Comparison of ENCODE assay signal across 8 cellular contexts in genomic region chr7:130918129-130919052, GRCh38.
A peak's percentile ranks its signal among the peaks of the same experiment; 100 is the strongest.
DNase-seq lines count a peak whose midpoint lies in the region; ATAC-seq and TF ChIP-seq lines count a peak whose summit lies in the region.

No MANE protein-coding gene starts in this region.

- in situ Hi-C loops in GM13976 (cut with MboI; ENCODE audit: low sequenced_read_pairs, unreplicated experiment): no loop called here

- POLR2A ChIA-PET in Caco-2 (lab: Charles Lee): no interaction called here

- no peak for TF ChIP-seq POLR2A in upper lobe of left lung (IDR thresholded peaks at IDR 0.05)

- BruUV-seq in Caco-2 (replicated peaks; lab: Mats Ljungman, UMichigan): no TSS peak

- H3K4me3 Mint-ChIP-seq in Caco-2 (ENCODE audit: unreplicated experiment): no peak overlapping the region

- H3K4me1 ChIP-seq in left ventricle myocardium inferior (peaks cover 100% of the 10 kb centered on the region), liver (ENCODE audit: control insufficient read depth in 4 of 4, insufficient read depth in 4 of 4, low read length in 3 of 4) (peaks cover 19 to 82% (median 72%) of the 10 kb centered on the region in 4 donors), upper lobe of left lung (peaks cover 66 to 79% (median 74%) of the 10 kb centered on the region in 4 donors), Caco-2 (peaks cover 57% of the 10 kb centered on the region)

- WGBS in liver: 29% methylated on average over 11 of the region's 11 CpGs
- WGBS in upper lobe of left lung, 2 donors: 86 to 88% methylated on average over 11 of the region's 11 CpGs

- H3K36me3 Mint-ChIP-seq in activated naive CD4-positive, alpha-beta T cell treated with anti-CD3 and anti-CD28 coated beads, Interleukin-2, amount 50 U/mL, for 72 hours: peaks cover 22 to 34% of the 10 kb centered on the region in 2 donors
- no peaks in the 10 kb centered on the region for H3K36me3 Mint-ChIP-seq in Caco-2 (ENCODE audit: insufficient read depth, unreplicated experiment)

- peaks cover 21% of the 10 kb centered on the region for H3K4me1 Mint-ChIP-seq in Caco-2 (ENCODE audit: low read depth, unreplicated experiment)

- no peak for TF ChIP-seq RAD21 in liver (IDR thresholded peaks at IDR 0.05)

- H3K4me3 ChIP-seq in left ventricle myocardium inferior: no peak overlapping the region
- no peak overlapping the region for H3K4me3 ChIP-seq in liver (ENCODE audit: low read depth in 1 of 3, low read length in 3 of 3)
- no peak overlapping the region for H3K4me3 ChIP-seq in upper lobe of left lung
- no peak overlapping the region for H3K4me3 ChIP-seq in Caco-2 (ENCODE audit: low read depth, low read length)

- peak overlapping the region in 1 of 2 donors; percentile 47 for H3K9ac ChIP-seq in liver (ENCODE audit: low read depth in 1 of 2, low read length in 2 of 2)

- CTCF ChIA-PET in Caco-2 (lab: Charles Lee): interaction anchor here (1.4 kb wide), 1 partner anchor 22 kb away, joined by 5 read pairs; no protein-coding TSS in a partner anchor

- no peaks in the 10 kb centered on the region for H3K27me3 Mint-ChIP-seq in Caco-2 (ENCODE audit: insufficient read depth, unreplicated experiment)

- DNase-seq in left ventricle myocardium inferior: no peak
- no peak for DNase-seq in left ventricle myocardium superior
- DNase-seq in activated naive CD4-positive, alpha-beta T cell treated with anti-CD3 and anti-CD28 coated beads, Interleukin-2, amount 50 U/mL, for 72 hours (ENCODE audit: low spot score in 2 of 2): peak in 1 of 2 donors; percentile 39
- DNase-seq in upper lobe of left lung: no peak
- DNase-seq in Caco-2: no peak
- DNase-seq in GM13976 (ENCODE audit: low spot score): no peak

- no peak for TF ChIP-seq CTCF in left ventricle myocardium inferior (IDR thresholded peaks at IDR 0.05; ENCODE audit: borderline replicate concordance)
- TF ChIP-seq CTCF in liver (IDR thresholded peaks at IDR 0.05; ENCODE audit: low read depth, low read length, missing input control): no peak
- no peak for TF ChIP-seq CTCF in upper lobe of left lung (IDR thresholded peaks at IDR 0.05)
- no peak for TF ChIP-seq CTCF in Caco-2 (IDR thresholded peaks at IDR 0.05; ENCODE audit: insufficient read depth in 1 of 2, low read depth in 1 of 2, low read length in 1 of 2, severe bottlenecking in 1 of 2, unreplicated experiment in 1 of 2)
- TF ChIP-seq CTCF in GM13976 (IDR thresholded peaks at IDR 0.05; ENCODE audit: borderline replicate concordance, control extremely low read depth, extremely low read depth, insufficient read depth, missing control alignments): no peak

- no peak for TF ChIP-seq EP300 in upper lobe of left lung (IDR thresholded peaks at IDR 0.05)

- H3K27me3 ChIP-seq in left ventricle myocardium inferior (ENCODE audit: low read depth) (no peaks in the 10 kb centered on the region), liver (ENCODE audit: control insufficient read depth in 4 of 4, insufficient read depth in 4 of 4, low read length in 3 of 4) (no peaks in the 10 kb centered on the region), upper lobe of left lung (no peaks in the 10 kb centered on the region), Caco-2 (replicated peaks; ENCODE audit: control insufficient read depth, insufficient read depth, low read length) (no peaks in the 10 kb centered on the region)

- intact Hi-C loops in left ventricle myocardium inferior (cut with micrococcal nuclease): no loop called here
- intact Hi-C loops in left ventricle myocardium superior (cut with micrococcal nuclease): no loop called here
- intact Hi-C loops in Caco-2 (cut with micrococcal nuclease; ENCODE audit: unreplicated experiment): no loop called here

- no peaks in the 10 kb centered on the region for H3K9me3 Mint-ChIP-seq in activated naive CD4-positive, alpha-beta T cell treated with anti-CD3 and anti-CD28 coated beads, Interleukin-2, amount 50 U/mL, for 72 hours
- no peaks in the 10 kb centered on the region for H3K9me3 Mint-ChIP-seq in Caco-2 (ENCODE audit: unreplicated experiment)

- H3K27ac Mint-ChIP-seq in activated naive CD4-positive, alpha-beta T cell treated with anti-CD3 and anti-CD28 coated beads, Interleukin-2, amount 50 U/mL, for 72 hours: peak overlapping the region; percentile 91 to 98
- no peak overlapping the region for H3K27ac Mint-ChIP-seq in Caco-2 (ENCODE audit: unreplicated experiment)

- no peak for ATAC-seq in left ventricle myocardium superior
- ATAC-seq in activated naive CD4-positive, alpha-beta T cell treated with anti-CD3 and anti-CD28 coated beads, Interleukin-2, amount 50 U/mL, for 72 hours: peak; percentile 63 to 64
- ATAC-seq in upper lobe of left lung (ENCODE audit: low FRiP score in 2 of 2): no peak
- ATAC-seq in HG03108 (IDR thresholded peaks at IDR 0.05; ENCODE audit: unreplicated experiment): no peak

- no peaks in the 10 kb centered on the region for H3K9me3 ChIP-seq in left ventricle myocardium inferior (replicated peaks)
- H3K9me3 ChIP-seq in liver (ENCODE audit: control insufficient read depth in 4 of 4, low read length in 3 of 4): no peaks in the 10 kb centered on the region
- H3K9me3 ChIP-seq in upper lobe of left lung: no peaks in the 10 kb centered on the region
- no peaks in the 10 kb centered on the region for H3K9me3 ChIP-seq in Caco-2

- H3K36me3 ChIP-seq in left ventricle myocardium inferior (no peaks in the 10 kb centered on the region), liver (ENCODE audit: control insufficient read depth in 4 of 4, insufficient read depth in 3 of 4, low read depth in 1 of 4, low read length in 3 of 4) (peaks cover 0 to 3% (median 0%) of the 10 kb centered on the region in 4 donors), upper lobe of left lung (peaks cover 0 to 11% (median 3%) of the 10 kb centered on the region in 4 donors), Caco-2 (ENCODE audit: control insufficient read depth, insufficient read depth, low read length) (no peaks in the 10 kb centered on the region)

- peak overlapping the region; percentile 92 for H3K27ac ChIP-seq in left ventricle myocardium inferior (replicated peaks)
- H3K27ac ChIP-seq in liver (ENCODE audit: low read depth in 1 of 2, low read length in 2 of 2): peak overlapping the region; percentile 58 to 66
- H3K27ac ChIP-seq in upper lobe of left lung: peak overlapping the region; percentile 1 to 23 (median 7)

TF ChIP-seq in liver, 16 proteins besides CTCF, POLR2A, EP300 and RAD21:
- TF ChIP-seq YY1 (IDR thresholded peaks at IDR 0.05): no peak
- TF ChIP-seq RXRA (IDR thresholded peaks at IDR 0.05): peak; percentile 24 to 69
- TF ChIP-seq GABPA (IDR thresholded peaks at IDR 0.05 in 1 of 2, conservative IDR thresholded peaks at IDR 0.05 in 1 of 2): no peak
- TF ChIP-seq, protein P1, sequence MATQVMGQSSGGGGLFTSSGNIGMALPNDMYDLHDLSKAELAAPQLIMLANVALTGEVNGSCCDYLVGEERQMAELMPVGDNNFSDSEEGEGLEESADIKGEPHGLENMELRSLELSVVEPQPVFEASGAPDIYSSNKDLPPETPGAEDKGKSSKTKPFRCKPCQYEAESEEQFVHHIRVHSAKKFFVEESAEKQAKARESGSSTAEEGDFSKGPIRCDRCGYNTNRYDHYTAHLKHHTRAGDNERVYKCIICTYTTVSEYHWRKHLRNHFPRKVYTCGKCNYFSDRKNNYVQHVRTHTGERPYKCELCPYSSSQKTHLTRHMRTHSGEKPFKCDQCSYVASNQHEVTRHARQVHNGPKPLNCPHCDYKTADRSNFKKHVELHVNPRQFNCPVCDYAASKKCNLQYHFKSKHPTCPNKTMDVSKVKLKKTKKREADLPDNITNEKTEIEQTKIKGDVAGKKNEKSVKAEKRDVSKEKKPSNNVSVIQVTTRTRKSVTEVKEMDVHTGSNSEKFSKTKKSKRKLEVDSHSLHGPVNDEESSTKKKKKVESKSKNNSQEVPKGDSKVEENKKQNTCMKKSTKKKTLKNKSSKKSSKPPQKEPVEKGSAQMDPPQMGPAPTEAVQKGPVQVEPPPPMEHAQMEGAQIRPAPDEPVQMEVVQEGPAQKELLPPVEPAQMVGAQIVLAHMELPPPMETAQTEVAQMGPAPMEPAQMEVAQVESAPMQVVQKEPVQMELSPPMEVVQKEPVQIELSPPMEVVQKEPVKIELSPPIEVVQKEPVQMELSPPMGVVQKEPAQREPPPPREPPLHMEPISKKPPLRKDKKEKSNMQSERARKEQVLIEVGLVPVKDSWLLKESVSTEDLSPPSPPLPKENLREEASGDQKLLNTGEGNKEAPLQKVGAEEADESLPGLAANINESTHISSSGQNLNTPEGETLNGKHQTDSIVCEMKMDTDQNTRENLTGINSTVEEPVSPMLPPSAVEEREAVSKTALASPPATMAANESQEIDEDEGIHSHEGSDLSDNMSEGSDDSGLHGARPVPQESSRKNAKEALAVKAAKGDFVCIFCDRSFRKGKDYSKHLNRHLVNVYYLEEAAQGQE (IDR thresholded peaks at IDR 0.05): peak; percentile 22
- peak; percentile 33 for TF ChIP-seq SP1 (IDR thresholded peaks at IDR 0.05)
- peak; percentile 54 for TF ChIP-seq MAX (IDR thresholded peaks at IDR 0.05)
- peak in 1 of 2 donors; percentile 44 for TF ChIP-seq HNF4A (conservative IDR thresholded peaks at IDR 0.05)
- TF ChIP-seq FOXA2 (IDR thresholded peaks at IDR 0.05): peak; percentile 64
TF ChIP-seq in liver: peak in this region for 6.

Comparison
In these comparisons a context has a peak if more than half of its experiments do, and no peak if none do; other contexts are left out.
1. H3K27ac ChIP-seq: peak in every context shown above with its lines; median percentile 92 in left ventricle myocardium inferior; 62 in liver; 7 in upper lobe of left lung.
2. ATAC-seq: peak in activated naive CD4-positive, alpha-beta T cell treated with anti-CD3 and anti-CD28 coated beads, Interleukin-2, amount 50 U/mL, for 72 hours (2 of 2); none in left ventricle myocardium superior (single experiment), upper lobe of left lung (0 of 2) and HG03108 (single experiment).